Comparison of ENCODE assay signal across 12 cellular contexts in genomic region chr22:38097557-38098409, GRCh38. TPM values are rescaled to one million over a fixed set of nuclear protein-coding genes. Genes with fewer than 3 reads are reported as not detected.
DNase-seq lines count a peak whose midpoint lies in the region; ATAC-seq and TF ChIP-seq lines count a peak whose summit lies in the region.
"Had no signal": no experiment of that assay in that cellular context is flagged by ENCODE, and none has a peak within 500 bp of the region (broad histone marks: within the 10 kb centered on the region; RNA-seq: fewer than 3 reads in every experiment).

No MANE protein-coding gene starts in this region.

- H3K27ac ChIP-seq in RWPE2 (ENCODE audit: poor library complexity, severe bottlenecking), result no peak overlapping the region
- no peak overlapping the region for H3K27ac ChIP-seq in mesendoderm (ENCODE audit: low read depth, low read length)
- H3K27ac ChIP-seq in effector memory CD4-positive, alpha-beta T cell (ENCODE audit: insufficient read depth, low read length, poor library complexity, severe bottlenecking), result no peak overlapping the region
- no peak overlapping the region for H3K27ac ChIP-seq in vagina
- H3K27ac ChIP-seq: BLaER1 treated with 17β-estradiol and CSF1 and Interleukin-3, amounts not matched to agents 10 nM and 100 nM had no signal

- H3K56ac ChIP-seq in mesendoderm (ENCODE audit: low read length), result peak overlapping the region; percentile 80

- H3K4me1 ChIP-seq in RWPE2 (ENCODE audit: insufficient read depth, poor library complexity, severe bottlenecking), result no peaks in the 10 kb centered on the region
- H3K4me1 ChIP-seq in mesendoderm (ENCODE audit: control insufficient read depth, low read depth, low read length), result no peaks in the 10 kb centered on the region
- no peaks in the 10 kb centered on the region for H3K4me1 ChIP-seq in effector memory CD4-positive, alpha-beta T cell (ENCODE audit: control insufficient read depth, insufficient read depth, low read length, poor library complexity, severe bottlenecking)
- H3K4me1 ChIP-seq in vagina, result no peaks in the 10 kb centered on the region

- no peak overlapping the region for H3K18ac ChIP-seq in mesendoderm (ENCODE audit: low read length)

- intact Hi-C loops in vagina (cut with DNase I), result no loop called here

- peak overlapping the region; percentile 86 for H3K4me2 ChIP-seq in mesendoderm (ENCODE audit: low read length)
- H3K4me2 ChIP-seq: BLaER1 treated with 17β-estradiol and CSF1 and Interleukin-3, amounts not matched to agents 10 nM and 100 nM had no signal

- no peak for TF ChIP-seq POLR2A in vagina (IDR thresholded peaks at IDR 0.05)

- no peak overlapping the region for H3K23ac ChIP-seq in mesendoderm (ENCODE audit: low read length)

- no peaks in the 10 kb centered on the region for H3K79me2 ChIP-seq in mesendoderm (ENCODE audit: control insufficient read depth, insufficient read depth, low read length)

- H3K36me3 ChIP-seq in RWPE2 (ENCODE audit: low read depth) (no peaks in the 10 kb centered on the region), mesendoderm (ENCODE audit: control insufficient read depth, insufficient read depth, low read length) (no peaks in the 10 kb centered on the region), vagina (no peaks in the 10 kb centered on the region)
- H3K36me3 ChIP-seq in effector memory CD4-positive, alpha-beta T cell (ENCODE audit: control insufficient read depth, insufficient read depth, low read length), result no peaks in the 10 kb centered on the region
- H3K36me3 ChIP-seq: BLaER1 treated with 17β-estradiol and CSF1 and Interleukin-3, amounts not matched to agents 10 nM and 100 nM had no signal

- TF ChIP-seq CTCF in RWPE2 (IDR thresholded peaks at IDR 0.05; ENCODE audit: poor library complexity, severe bottlenecking), result no peak
- TF ChIP-seq CTCF in fibroblast of mammary gland (conservative IDR thresholded peaks at IDR 0.05; ENCODE audit: control insufficient read depth, insufficient read depth, low read depth, low read length), result peak; percentile 42
- no peak for TF ChIP-seq CTCF in vagina (IDR thresholded peaks at IDR 0.05)

- no peaks in the 10 kb centered on the region for H3K79me1 ChIP-seq in mesendoderm (ENCODE audit: low read length)

- H3K9ac ChIP-seq in mesendoderm (ENCODE audit: low read length), result peak overlapping the region; percentile 76
- H3K9ac ChIP-seq: BLaER1 treated with 17β-estradiol and CSF1 and Interleukin-3, amounts not matched to agents 10 nM and 100 nM had no signal

- no peak overlapping the region for H4K5ac ChIP-seq in mesendoderm (ENCODE audit: low read length)

- H2AK5ac ChIP-seq in mesendoderm (ENCODE audit: low read length), result no peak overlapping the region

- H2BK120ac ChIP-seq in mesendoderm (ENCODE audit: low read depth, low read length), result no peak overlapping the region

- WGBS in mesendoderm (ENCODE audit: extremely low coverage, insufficient coverage, low lambda C conversion rate), result no CpG with 5 or more reads among the region's 32 CpGs

- H3K27me3 ChIP-seq in RWPE2 (ENCODE audit: insufficient read depth, poor library complexity, severe bottlenecking) (no peaks in the 10 kb centered on the region), mesendoderm (ENCODE audit: insufficient read depth, low read length, poor library complexity) (no peaks in the 10 kb centered on the region), vagina (no peaks in the 10 kb centered on the region)
- no peaks in the 10 kb centered on the region for H3K27me3 ChIP-seq in effector memory CD4-positive, alpha-beta T cell (replicated peaks; ENCODE audit: control insufficient read depth, insufficient read depth, low read length, poor library complexity, severe bottlenecking)
- H3K27me3 ChIP-seq: BLaER1 treated with 17β-estradiol and CSF1 and Interleukin-3, amounts not matched to agents 10 nM and 100 nM had no signal

- no peak overlapping the region for H2BK5ac ChIP-seq in mesendoderm (ENCODE audit: low read length)

- H2BK15ac ChIP-seq in mesendoderm (replicated peaks; ENCODE audit: low read depth), result no peak overlapping the region

- no peak overlapping the region for H3K4ac ChIP-seq in mesendoderm (ENCODE audit: low read depth, low read length)

- no peak overlapping the region for H4K8ac ChIP-seq in mesendoderm (ENCODE audit: low read depth, low read length)

- H3K4me3 ChIP-seq in RWPE2 (ENCODE audit: severe bottlenecking) (no peak overlapping the region), fibroblast of mammary gland (ENCODE audit: control insufficient read depth, low read depth, low read length) (no peak overlapping the region), mesendoderm (ENCODE audit: low read length) (peak overlapping the region; percentile 30), vagina (no peak overlapping the region)
- H3K4me3 ChIP-seq in effector memory CD4-positive, alpha-beta T cell (ENCODE audit: insufficient read depth, low read depth, low read length, poor library complexity, severe bottlenecking), result no peak overlapping the region
- H3K4me3 ChIP-seq: BLaER1 treated with 17β-estradiol and CSF1 and Interleukin-3, amounts not matched to agents 10 nM and 100 nM had no signal

- ATAC-seq in RWPE2 (ENCODE audit: low read depth) (no peak), HG02642 (IDR thresholded peaks at IDR 0.05; ENCODE audit: poor library complexity, unreplicated experiment) (no peak), HG03521 (IDR thresholded peaks at IDR 0.05; ENCODE audit: unreplicated experiment) (no peak)

- peak; percentile 55 for DNase-seq in AG20443 (ENCODE audit: low spot score)
- peak; percentile 46 for DNase-seq in RWPE2 (ENCODE audit: low spot score)
- DNase-seq in fibroblast of mammary gland (ENCODE audit: low read depth), result peak; percentile 19
- peak; percentile 94 for DNase-seq in mesendoderm
- no peak for DNase-seq in effector memory CD4-positive, alpha-beta T cell
- no peak for DNase-seq in vagina (ENCODE audit: extremely low spot score in 2 of 2)
- DNase-seq: cortex of kidney, NCI-H524 had no signal

- H3K9me3 ChIP-seq in RWPE2 (ENCODE audit: severe bottlenecking), result no peaks in the 10 kb centered on the region
- no peaks in the 10 kb centered on the region for H3K9me3 ChIP-seq in effector memory CD4-positive, alpha-beta T cell (ENCODE audit: control insufficient read depth, low read length)
- no peaks in the 10 kb centered on the region for H3K9me3 ChIP-seq in vagina
- H3K9me3 ChIP-seq: BLaER1 treated with 17β-estradiol and CSF1 and Interleukin-3, amounts not matched to agents 10 nM and 100 nM had no signal

RNA-seq across cellular contexts. Expression of gene BAIAP2L2, which starts 12.7 kb away (rescaled TPM):
- polyA plus RNA-seq in mesendoderm (2013, experiment 1 of 2), result 3.9 TPM
- 4.0 TPM for polyA plus RNA-seq in mesendoderm (2013, experiment 2 of 2)
- total RNA-seq in vagina, result not detected

RNA-seq across cellular contexts. Expression of gene SLC16A8, which starts 13.8 kb away (rescaled TPM):
- polyA plus RNA-seq in mesendoderm (2013, experiment 1 of 2), result 0.08 TPM
- 0.20 TPM for polyA plus RNA-seq in mesendoderm (2013, experiment 2 of 2)
- 0.98 TPM for total RNA-seq in vagina
- total RNA-seq: T-helper 1 cell treated with Interleukin-12 subunit alpha and Interleukin-12 subunit beta and Interleukin-4 antibody, amounts not matched to agents 30 ng/mL and 1 ng/mL, for 36 hours had no signal

RNA-seq across cellular contexts. Expression of gene PICK1, which starts 40.6 kb away (rescaled TPM):
- 13.2 TPM for polyA plus RNA-seq in mesendoderm (2013, experiment 1 of 2)
- polyA plus RNA-seq in mesendoderm (2013, experiment 2 of 2), result 11.8 TPM
- total RNA-seq in vagina, result 21.1 TPM

Comparison
In these comparisons a context has a peak if more than half of its experiments do, and no peak if none do; other contexts are left out.
1. DNase-seq: peak in AG20443 (single experiment), RWPE2 (single experiment), fibroblast of mammary gland (single experiment) and mesendoderm (single experiment); none in effector memory CD4-positive, alpha-beta T cell (0 of 3) and vagina (0 of 2).